ENCODE assay signal across 19 cellular contexts in genomic region chr9:136592666-136593065, GRCh38. TPM values are rescaled to one million over a fixed set of nuclear protein-coding genes. Genes with fewer than 3 reads are reported as not detected.
A peak's percentile ranks its signal among the peaks of the same experiment; 100 is the strongest.
DNase-seq lines count a peak whose midpoint lies in the region; ATAC-seq, FAIRE-seq and TF ChIP-seq lines count a peak whose summit lies in the region.
"Had no signal": no experiment of that assay in that cellular context is flagged by ENCODE, and none has a peak within 500 bp of the region (broad histone marks: within the 10 kb centered on the region; RNA-seq: fewer than 3 reads in every experiment).

No MANE protein-coding gene starts in this region.

- TF ChIP-seq CTCF in IMR-90 (conservative IDR thresholded peaks at IDR 0.05; ENCODE audit: low read depth, low read length) (no peak), kidney (IDR thresholded peaks at IDR 0.05; ENCODE audit: borderline replicate concordance, extremely low read depth, insufficient read depth) (no peak)

- in situ Hi-C loops in IMR-90 (cut with MboI; ENCODE audit: low sequenced_read_pairs) = no loop called here

- no peak overlapping the region for H2BK5ac ChIP-seq in IMR-90 (ENCODE audit: low read depth, low read length, poor library complexity, severe bottlenecking)
- peak overlapping the region; percentile 83 for H2BK5ac ChIP-seq in neuronal stem cell (ENCODE audit: low read length)

- TF ChIP-seq POLR2A in IMR-90 (IDR thresholded peaks at IDR 0.05; ENCODE audit: low read depth, low read length) = no peak

- intact Hi-C loops in IMR-90 (cut with micrococcal nuclease) = no loop called here
- intact Hi-C loops in kidney (cut with DNase I) = no loop called here

- POLR2A ChIA-PET in IMR-90 (lab: Charles Lee; ENCODE audit: unreplicated experiment) = no interaction called here

- H3K4me3 ChIP-seq in IMR-90 (ENCODE audit: insufficient read depth, low read depth, low read length) (no peak overlapping the region), kidney (ENCODE audit: low read length in 2 of 2) (no peak overlapping the region), neuronal stem cell (ENCODE audit: low read length in 2 of 2) (no peak overlapping the region)
- H3K4me3 ChIP-seq: A549 had no signal

- WGBS in IMR-90 (ENCODE audit: extremely low coverage in 2 of 2, insufficient read length in 1 of 2), 2 experiments = 20% methylated on average over 1 of the region's 13 CpGs; no CpG with 5 or more reads in 1 of the 2 experiments
- WGBS in neuronal stem cell (ENCODE audit: extremely low coverage in 2 of 2, insufficient read length in 2 of 2, insufficient replicate concordance in 1 of 2), 2 donors = no CpG with 5 or more reads among the region's 13 CpGs

- peak overlapping the region; percentile 28; the same call in 1 of the 2 replicates for H2AK5ac ChIP-seq in IMR-90 (ENCODE audit: low read depth, low read length)
- peak overlapping the region; percentile 93 for H2AK5ac ChIP-seq in neuronal stem cell (ENCODE audit: low read depth, low read length)

- H3K79me1 ChIP-seq in IMR-90 (ENCODE audit: low read depth in 1 of 2, low read length in 2 of 2) (no peaks in the 10 kb centered on the region), neuronal stem cell (ENCODE audit: low read depth, low read length) (no peaks in the 10 kb centered on the region)

- H2BK120ac ChIP-seq in IMR-90 (ENCODE audit: low read depth, low read length) = no peak overlapping the region
- H2BK120ac ChIP-seq in neuronal stem cell (ENCODE audit: low read depth, low read length) = peak overlapping the region; percentile 11

- H3K18ac ChIP-seq in IMR-90 (ENCODE audit: low read depth, low read length) (no peak overlapping the region), neuronal stem cell (ENCODE audit: low read length) (peak overlapping the region; percentile 80)

- H4K20me1 ChIP-seq in IMR-90 (ENCODE audit: insufficient read depth, low read length) = no peaks in the 10 kb centered on the region

- H3K56ac ChIP-seq in IMR-90 (ENCODE audit: extremely low read depth, insufficient read depth, low read length) = no peak overlapping the region

- H3K9me3 ChIP-seq in IMR-90 (ENCODE audit: control insufficient read depth, insufficient read depth, low read length) (0 out of 2 replicates have a peak, but pooled peaks cover 2% of the 10 kb centered on the region), kidney (ENCODE audit: control insufficient read depth in 1 of 2, low read length in 2 of 2) (no peaks in the 10 kb centered on the region), neuronal stem cell (replicated peaks in 1 of 2; ENCODE audit: control insufficient read depth in 2 of 2, insufficient read depth in 1 of 2, low read depth in 1 of 2, low read length in 2 of 2) (peaks cover 5 to 10% of the 10 kb centered on the region in 2 donors)
- H3K9me3 ChIP-seq: A549 had no signal

- H3K4me1 ChIP-seq in IMR-90 (ENCODE audit: control insufficient read depth, insufficient read depth, low read length) (peaks cover 2% of the 10 kb centered on the region; the same call in 1 of the 2 replicates), kidney (ENCODE audit: control insufficient read depth in 1 of 2, insufficient read depth in 1 of 2, low read depth in 1 of 2, low read length in 2 of 2) (peaks cover 10 to 35% of the 10 kb centered on the region in 2 donors), neuronal stem cell (ENCODE audit: control insufficient read depth in 2 of 2, insufficient read depth in 1 of 2, low read depth in 1 of 2, low read length in 2 of 2) (peaks cover 27 to 42% of the 10 kb centered on the region in 2 donors)

- H2BK20ac ChIP-seq in IMR-90 (ENCODE audit: low read depth, low read length) = no peak overlapping the region

- H3K9ac ChIP-seq in IMR-90 (ENCODE audit: low read depth, low read length) (no peak overlapping the region), kidney (ENCODE audit: low read length in 2 of 2) (no peak overlapping the region), neuronal stem cell (ENCODE audit: low read depth, low read length, poor library complexity) (no peak overlapping the region)

- DNase-seq in DMS 273 (lab: John Stamatoyannopoulos, UW; ENCODE audit: unreplicated experiment) (peak; percentile 33), DMS 273 treated with DMSO at 0.1 percent for 48 hours (lab: John Stamatoyannopoulos, UW) (no peak), IMR-90 (no peak), kidney (peak; percentile 42), neuronal stem cell (ENCODE audit: low spot score) (no peak), SHP77 (lab: John Stamatoyannopoulos, UW) (no peak)
- DNase-seq: AML-193; CD4-positive, alpha-beta memory T cell; DMS53; GOT3; H9 had no signal

- no peaks in the 10 kb centered on the region for H3K9me1 ChIP-seq in IMR-90 (ENCODE audit: insufficient read depth, low read length)

- H3K14ac ChIP-seq in IMR-90 (replicated peaks; ENCODE audit: low read depth, low read length) = no peak overlapping the region
- no peak overlapping the region for H3K14ac ChIP-seq in neuronal stem cell (ENCODE audit: low read length)

- dilution Hi-C loops in IMR-90 (cut with HindIII; ENCODE audit: low sequenced_read_pairs, unreplicated experiment) = no loop called here

- no peak overlapping the region for H4K91ac ChIP-seq in IMR-90 (ENCODE audit: insufficient read depth, low read depth, low read length)
- peak overlapping the region; percentile 54 for H4K91ac ChIP-seq in neuronal stem cell (ENCODE audit: low read depth, low read length, poor library complexity)

- H2BK15ac ChIP-seq in IMR-90 (ENCODE audit: low read depth, low read length) (no peak overlapping the region), neuronal stem cell (ENCODE audit: low read length) (peak overlapping the region; percentile 95)

- H3K23ac ChIP-seq in IMR-90 (ENCODE audit: low read depth, low read length) (no peak overlapping the region), neuronal stem cell (ENCODE audit: low read depth, low read length, poor library complexity) (peak overlapping the region; percentile 52)

- ATAC-seq in IMR-90 (ENCODE audit: low read depth) (no peak), GM21737 (IDR thresholded peaks at IDR 0.05; ENCODE audit: unreplicated experiment) (no peak), HG03432 (IDR thresholded peaks at IDR 0.05; ENCODE audit: unreplicated experiment) (no peak)
- ATAC-seq: A549, HepG2 had no signal

- H4K5ac ChIP-seq in IMR-90 (ENCODE audit: low read depth, low read length) = no peak overlapping the region

- H2BK12ac ChIP-seq in neuronal stem cell (ENCODE audit: low read length) = no peak overlapping the region

- H2AFZ ChIP-seq in IMR-90 (replicated peaks; ENCODE audit: low read length, poor library complexity) (no peak overlapping the region), neuronal stem cell (ENCODE audit: low read length) (no peak overlapping the region)

- H2AK9ac ChIP-seq in IMR-90 (replicated peaks; ENCODE audit: low read depth, low read length, poor library complexity) = no peak overlapping the region

- H3K4ac ChIP-seq in IMR-90 (ENCODE audit: low read depth, low read length) (no peak overlapping the region), neuronal stem cell (ENCODE audit: low read length) (peak overlapping the region; percentile 10)

- CTCF ChIA-PET in IMR-90 (lab: Yijun Ruan, JAX) = no interaction called here

- FAIRE-seq in kidney (lab: Jason Lieb, UNC) = no peak
- FAIRE-seq: A549, G401.6, GM12891, GM19239, HepG2 had no signal

- H4K8ac ChIP-seq in IMR-90 (ENCODE audit: low read depth in 2 of 2, low read length in 2 of 2) = no peak overlapping the region
- no peak overlapping the region for H4K8ac ChIP-seq in neuronal stem cell (ENCODE audit: low read depth, low read length)

- BruUV-seq in IMR-90 (replicated peaks; lab: Mats Ljungman, UMichigan) = no TSS peak

- H3K27ac ChIP-seq in IMR-90 (ENCODE audit: insufficient read depth, low read length) (no peak overlapping the region), kidney (ENCODE audit: low read depth in 2 of 2, low read length in 2 of 2) (no peak overlapping the region), neuronal stem cell (replicated peaks; ENCODE audit: low read length) (no peak overlapping the region)
- H3K27ac ChIP-seq: 22Rv1, A549 had no signal

- TF ChIP-seq RAD21 in IMR-90 (IDR thresholded peaks at IDR 0.05; ENCODE audit: low read length) = no peak

- H3K36me3 ChIP-seq in IMR-90 (ENCODE audit: control insufficient read depth, insufficient read depth, low read length) (no peaks in the 10 kb centered on the region), kidney (ENCODE audit: control insufficient read depth in 1 of 2, insufficient read depth in 2 of 2, low read length in 2 of 2) (no peaks in the 10 kb centered on the region), neuronal stem cell (replicated peaks in 1 of 2; ENCODE audit: control insufficient read depth in 2 of 2, insufficient read depth in 2 of 2, low read length in 2 of 2) (no peaks in the 10 kb centered on the region)

- H3K4me2 ChIP-seq in IMR-90 (ENCODE audit: low read depth, low read length) (no peak overlapping the region), neuronal stem cell (ENCODE audit: insufficient read depth, low read length, poor library complexity, severe bottlenecking) (no peak overlapping the region)
- H3K4me2 ChIP-seq: A549 had no signal

- H3K27me3 ChIP-seq in IMR-90 (ENCODE audit: control insufficient read depth, insufficient read depth, low read length) (peaks cover 10% of the 10 kb centered on the region), neuronal stem cell (ENCODE audit: control insufficient read depth in 3 of 3, insufficient read depth in 3 of 3, low read depth in 1 of 3, low read length in 3 of 3) (no peaks in the 10 kb centered on the region)

TF ChIP-seq in IMR-90, 13 proteins besides CTCF, POLR2A, EP300 and RAD21 (continues in another document):
- TF ChIP-seq FOS (IDR thresholded peaks at IDR 0.05; ENCODE audit: low read depth, low read length) (no peak), RFX5 (IDR thresholded peaks at IDR 0.05; ENCODE audit: low read depth, low read length) (no peak), CEBPB (IDR thresholded peaks at IDR 0.05; ENCODE audit: low read depth, low read length) (no peak), ELK1 (IDR thresholded peaks at IDR 0.05; ENCODE audit: borderline replicate concordance, low read depth, low read length) (no peak), MXI1 (IDR thresholded peaks at IDR 0.05; ENCODE audit: borderline replicate concordance, low read depth, low read length) (no peak)

RNA-seq across cellular contexts. Expression of gene NOTCH1, which starts 46.8 kb away (rescaled TPM):
- 1.8 and 2.5 TPM in 2 replicates for total RNA-seq in IMR-90 (2012; rRNA removed)
- 6.0 and 6.9 TPM in 2 replicates for polyA plus RNA-seq in IMR-90 (2012; rRNA removed)
- 4.0 and 8.0 TPM in 2 replicates for polyA plus RNA-seq in IMR-90 (2012; cell fraction: cytosol; rRNA removed)
- 19.2 and 42.7 TPM in 2 replicates for polyA plus RNA-seq in IMR-90 (2012; cell fraction: nucleus; rRNA removed; ENCODE audit: low replicate concordance)
- 77.2 TPM for total RNA-seq in kidney
- polyA plus RNA-seq in kidney (ENCODE audit: insufficient read depth, low read depth, low replicate concordance) = 6.5 TPM
- 32.9 TPM for polyA plus RNA-seq in neuronal stem cell (2013, experiment 1 of 2)
- polyA plus RNA-seq in neuronal stem cell (2013, experiment 2 of 2) = 33.2 TPM

Comparison
In these comparisons a context has a peak if more than half of its experiments do, and no peak if none do; other contexts are left out.
1. DNase-seq: peak in DMS 273 (single experiment) and kidney (single experiment); none in DMS 273 treated with DMSO at 0.1 percent for 48 hours (single experiment), IMR-90 (single experiment), neuronal stem cell (single experiment) and SHP77 (0 of 2).
2. RNA of gene NOTCH1, which starts 46.8 kb away (total RNA-seq): 77.2 TPM in kidney (single experiment); 1.8 to 2.5 TPM in IMR-90; every median in the first group is over 10 times any median in the second.